9 cellular contexts compared by ENCODE assay signal in genomic region chr12:104604995-104605675, GRCh38.
DNase-seq lines count a peak whose midpoint lies in the region; ATAC-seq, FAIRE-seq and TF ChIP-seq lines count a peak whose summit lies in the region.
"Had no signal": no experiment of that assay in that cellular context is flagged by ENCODE, and none has a peak within 500 bp of the region (broad histone marks: within the 10 kb centered on the region; RNA-seq: fewer than 3 reads in every experiment).

No MANE protein-coding gene starts in this region.

- H3K4me3 Mint-ChIP-seq in activated CD8-positive, alpha-beta memory T cell treated with anti-CD3 and anti-CD28 coated beads, Interleukin-2, amount 10 ng/mL, durations not matched to agents 7 days and 5 days = no peak overlapping the region
- peak overlapping the region; percentile 42 for H3K4me3 Mint-ChIP-seq in astrocyte (ENCODE audit: unreplicated experiment)
- H3K4me3 Mint-ChIP-seq in memory B cell = no peak overlapping the region

- no peak for TF ChIP-seq EP300 in transverse colon (IDR thresholded peaks at IDR 0.05; ENCODE audit: low read depth)

- CTCF ChIA-PET in activated CD8-positive, alpha-beta memory T cell treated with anti-CD3 and anti-CD28 coated beads, Interleukin-2, amount 10 ng/mL, durations not matched to agents 7 days and 5 days (lab: Charles Lee) = interaction anchor here (0.9 to 1.4 kb wide), 4 partner anchors 24 to 223 kb away, joined by 3 to 5 read pairs (median 4); partner anchors contain the start of gene CHST11

- no peaks in the 10 kb centered on the region for H3K9me3 ChIP-seq in astrocyte (ENCODE audit: insufficient read depth, low read depth, low read length)
- no peaks in the 10 kb centered on the region for H3K9me3 ChIP-seq in transverse colon

- H3K36me3 ChIP-seq in astrocyte (ENCODE audit: insufficient read depth, low read length) = no peaks in the 10 kb centered on the region
- no peaks in the 10 kb centered on the region for H3K36me3 ChIP-seq in transverse colon

- H3K4me2 ChIP-seq in astrocyte (ENCODE audit: low read length) = peak overlapping the region; percentile 72

- no peaks in the 10 kb centered on the region for H3K9me3 Mint-ChIP-seq in activated CD8-positive, alpha-beta memory T cell treated with anti-CD3 and anti-CD28 coated beads, Interleukin-2, amount 10 ng/mL, durations not matched to agents 7 days and 5 days (ENCODE audit: low read depth)
- no peaks in the 10 kb centered on the region for H3K9me3 Mint-ChIP-seq in astrocyte (ENCODE audit: unreplicated experiment)
- H3K9me3 Mint-ChIP-seq in memory B cell = no peaks in the 10 kb centered on the region

- TF ChIP-seq CTCF in astrocyte (IDR thresholded peaks at IDR 0.05; ENCODE audit: insufficient read depth, low read depth, low read length) = no peak
- TF ChIP-seq CTCF in transverse colon (IDR thresholded peaks at IDR 0.05) = no peak

- FAIRE-seq in astrocyte (lab: Jason Lieb, UNC) = no peak

- H2AFZ ChIP-seq in astrocyte (ENCODE audit: low read depth, low read length) = no peak overlapping the region

- intact Hi-C loops in transverse colon (cut with DNase I; ENCODE audit: low total_unique reads) = no loop called here

- H3K27me3 ChIP-seq in astrocyte (ENCODE audit: insufficient read depth, low read length) = no peaks in the 10 kb centered on the region
- no peaks in the 10 kb centered on the region for H3K27me3 ChIP-seq in transverse colon

- 63 to 96% methylated on average over 10 to 16 of the region's 16 CpGs for WGBS in transverse colon (ENCODE audit: low coverage in 1 of 2), 2 donors

- DNase-seq in activated CD8-positive, alpha-beta memory T cell treated with anti-CD3 and anti-CD28 coated beads, Interleukin-2, amount 10 ng/mL, durations not matched to agents 7 days and 5 days = no peak
- DNase-seq in activated CD8-positive, alpha-beta memory T cell treated with anti-CD3 and anti-CD28 coated beads, Interleukin-2, amount 50 U/mL, for 4 hours = no peak
- no peak for DNase-seq in astrocyte (ENCODE audit: low read depth)
- no peak for DNase-seq in memory B cell (ENCODE audit: low spot score in 2 of 2)
- DNase-seq in transverse colon = no peak
- no peak for DNase-seq in NCI-H2196 treated with DMSO at 0.1 percent for 48 hours (lab: John Stamatoyannopoulos, UW; ENCODE audit: unreplicated experiment)
- DNase-seq in OCI-M1 (lab: John Stamatoyannopoulos, UW) = no peak
- DNase-seq: RPMI8226 had no signal

- H3K4me3 ChIP-seq in astrocyte (ENCODE audit: insufficient read depth, low read depth, low read length) = no peak overlapping the region
- H3K4me3 ChIP-seq in transverse colon = no peak overlapping the region

- TF ChIP-seq POLR2A in transverse colon (IDR thresholded peaks at IDR 0.05) = no peak

- no peaks in the 10 kb centered on the region for H3K27me3 Mint-ChIP-seq in activated CD8-positive, alpha-beta memory T cell treated with anti-CD3 and anti-CD28 coated beads, Interleukin-2, amount 10 ng/mL, durations not matched to agents 7 days and 5 days
- no peaks in the 10 kb centered on the region for H3K27me3 Mint-ChIP-seq in astrocyte (ENCODE audit: low read depth, unreplicated experiment)
- no peaks in the 10 kb centered on the region for H3K27me3 Mint-ChIP-seq in memory B cell

- H3K4me1 Mint-ChIP-seq in activated CD8-positive, alpha-beta memory T cell treated with anti-CD3 and anti-CD28 coated beads, Interleukin-2, amount 10 ng/mL, durations not matched to agents 7 days and 5 days = peaks cover 54% of the 10 kb centered on the region
- peaks cover 42% of the 10 kb centered on the region for H3K4me1 Mint-ChIP-seq in astrocyte (ENCODE audit: low read depth, unreplicated experiment)
- peaks cover 49% of the 10 kb centered on the region for H3K4me1 Mint-ChIP-seq in memory B cell

- peak overlapping the region; percentile 66 for H3K9ac ChIP-seq in astrocyte (ENCODE audit: low read length)

- ATAC-seq in activated CD8-positive, alpha-beta memory T cell treated with anti-CD3 and anti-CD28 coated beads, Interleukin-2, amount 10 ng/mL, durations not matched to agents 7 days and 5 days = no peak
- ATAC-seq in memory B cell (ENCODE audit: low read depth) (no peak), HG02610 (IDR thresholded peaks at IDR 0.05; ENCODE audit: unreplicated experiment) (no peak)

- peaks cover 33% of the 10 kb centered on the region for H3K36me3 Mint-ChIP-seq in activated CD8-positive, alpha-beta memory T cell treated with anti-CD3 and anti-CD28 coated beads, Interleukin-2, amount 10 ng/mL, durations not matched to agents 7 days and 5 days
- H3K36me3 Mint-ChIP-seq in astrocyte (ENCODE audit: low read depth, unreplicated experiment) = peaks cover 5% of the 10 kb centered on the region
- peaks cover 15% of the 10 kb centered on the region for H3K36me3 Mint-ChIP-seq in memory B cell

- H3K79me2 ChIP-seq in astrocyte (ENCODE audit: insufficient read depth, low read length) = peaks cover 7% of the 10 kb centered on the region

- in situ Hi-C loops in transverse colon (cut with MboI; ENCODE audit: low pct_ligation_motif_present in 1 of 4, low pct_unique_long_range_greater_than_20kb in 1 of 4, low sequenced_read_pairs in 3 of 4) = no loop called here

- no peak overlapping the region for H3K27ac ChIP-seq in astrocyte (ENCODE audit: low read depth, low read length)
- H3K27ac ChIP-seq in transverse colon = peak overlapping the region; percentile 37 to 73 (median 46)

- H3K27ac Mint-ChIP-seq in activated CD8-positive, alpha-beta memory T cell treated with anti-CD3 and anti-CD28 coated beads, Interleukin-2, amount 10 ng/mL, durations not matched to agents 7 days and 5 days = peak overlapping the region; percentile 85
- H3K27ac Mint-ChIP-seq in astrocyte (ENCODE audit: unreplicated experiment) (peak overlapping the region; percentile 76), memory B cell (peak overlapping the region; percentile 94)

- peaks cover 36% of the 10 kb centered on the region for H3K4me1 ChIP-seq in astrocyte (ENCODE audit: insufficient read depth, low read length)
- H3K4me1 ChIP-seq in transverse colon = peaks cover 3 to 17% (median 10%) of the 10 kb centered on the region in 4 donors

- peaks cover 8% of the 10 kb centered on the region for H4K20me1 ChIP-seq in astrocyte (ENCODE audit: insufficient read depth, low read length)
